16 cellular contexts compared by ENCODE assay signal in the genomic region with DNA sequence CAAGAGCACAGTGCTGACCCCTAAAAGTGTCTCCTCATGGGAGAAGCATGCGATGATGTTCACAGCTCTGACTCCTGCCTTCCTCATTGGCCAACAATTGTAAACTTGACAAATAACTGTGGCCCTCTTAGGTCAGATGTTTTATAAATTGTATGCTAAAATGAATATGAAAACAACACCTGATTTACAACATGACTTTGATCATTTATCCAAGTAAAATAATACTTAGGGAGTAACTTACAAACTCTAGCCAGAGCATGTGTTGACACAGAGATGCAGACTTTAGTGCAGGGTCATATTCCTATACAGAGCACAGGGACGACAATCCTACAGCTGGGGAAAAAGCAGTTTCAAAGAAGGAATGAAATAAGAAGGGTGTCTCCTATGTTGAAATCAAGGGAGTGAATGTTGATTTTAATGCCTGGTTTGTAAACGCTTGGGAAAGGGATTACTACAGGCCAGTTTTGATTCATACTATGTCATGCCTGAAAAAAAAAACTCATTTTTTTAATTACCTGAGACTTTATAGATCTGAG.
A peak's percentile ranks its signal among the peaks of the same experiment; 100 is the strongest.
DNase-seq lines count a peak whose midpoint lies in the region; ATAC-seq and TF ChIP-seq lines count a peak whose summit lies in the region.
"Had no signal": no experiment of that assay in that cellular context is flagged by ENCODE, and none has a peak within 500 bp of the region (broad histone marks: within the 10 kb centered on the region; RNA-seq: fewer than 3 reads in every experiment).

No MANE protein-coding gene starts in this region.

- no peak overlapping the region for H2BK15ac ChIP-seq in neuronal stem cell (ENCODE audit: low read length)

- H3K9me3 Mint-ChIP-seq in HFFc6: no peaks in the 10 kb centered on the region
- H3K9me3 Mint-ChIP-seq: CD4-positive, alpha-beta T cell; GM23338 had no signal

- no peak overlapping the region for H4K8ac ChIP-seq in neuronal stem cell (ENCODE audit: low read depth, low read length)

- DNase-seq in adipocyte (ENCODE audit: low read depth): peak; percentile 31
- DNase-seq in fibroblast of villous mesenchyme (ENCODE audit: low read depth): peak; percentile 89
- DNase-seq in neuronal stem cell (ENCODE audit: low spot score): no peak
- no peak for DNase-seq in iPS-NIHi7 (ENCODE audit: extremely low spot score)
- DNase-seq in activated effector memory CD4-positive, alpha-beta T cell treated with anti-CD3 and anti-CD28 coated beads, Interleukin-2, amount 50 U/mL, for 16 hours: no peak
- no peak for DNase-seq in HFFc6
- DNase-seq: ACHN; AML-193; Caco-2; CD4-positive, alpha-beta T cell; GDM1; HCEC 1CT had no signal

- H2AFZ ChIP-seq in neuronal stem cell (ENCODE audit: low read length): no peak overlapping the region
- H2AFZ ChIP-seq: GM23338 had no signal

- WGBS in neuronal stem cell (ENCODE audit: extremely low coverage in 2 of 2, insufficient read length in 2 of 2, insufficient replicate concordance in 1 of 2), 2 donors: no CpG with 5 or more reads among the region's 3 CpGs

- peaks cover 19% of the 10 kb centered on the region for H3K4me1 Mint-ChIP-seq in HFFc6 (ENCODE audit: low read depth)
- H3K4me1 Mint-ChIP-seq: GM23338 had no signal

- H3K4me2 ChIP-seq in neuronal stem cell (ENCODE audit: insufficient read depth, low read length, poor library complexity, severe bottlenecking): no peak overlapping the region
- H3K4me2 ChIP-seq: GM23338 had no signal

- H2AK5ac ChIP-seq in neuronal stem cell (ENCODE audit: low read depth, low read length): no peak overlapping the region

- no peaks in the 10 kb centered on the region for H3K79me1 ChIP-seq in neuronal stem cell (ENCODE audit: low read depth, low read length)

- H3K27me3 ChIP-seq in adipocyte (replicated peaks; ENCODE audit: control insufficient read depth, insufficient read depth, low read length) (no peaks in the 10 kb centered on the region), neuronal stem cell (ENCODE audit: control insufficient read depth in 3 of 3, insufficient read depth in 3 of 3, low read depth in 1 of 3, low read length in 3 of 3) (no peaks in the 10 kb centered on the region)

- no peak overlapping the region for H3K4me3 ChIP-seq in adipocyte (ENCODE audit: low read length)
- H3K4me3 ChIP-seq in fibroblast of villous mesenchyme (ENCODE audit: low read depth, low read length): no peak overlapping the region
- H3K4me3 ChIP-seq in neuronal stem cell (ENCODE audit: low read length in 2 of 2): no peak overlapping the region
- H3K4me3 ChIP-seq: GM23338 had no signal

- H4K91ac ChIP-seq in neuronal stem cell (ENCODE audit: low read depth, low read length, poor library complexity): no peak overlapping the region

- H3K23ac ChIP-seq in neuronal stem cell (ENCODE audit: low read depth, low read length, poor library complexity): no peak overlapping the region

- H3K18ac ChIP-seq in neuronal stem cell (ENCODE audit: low read length): peak overlapping the region; percentile 19

- H3K9ac ChIP-seq in adipocyte (ENCODE audit: low read length) (no peak overlapping the region), neuronal stem cell (ENCODE audit: low read depth, low read length, poor library complexity) (no peak overlapping the region)

- no peak overlapping the region for H3K27ac Mint-ChIP-seq in HFFc6
- H3K27ac Mint-ChIP-seq: CD4-positive, alpha-beta T cell; GM23338 had no signal

- H3K27ac ChIP-seq in neuronal stem cell (replicated peaks; ENCODE audit: low read length): no peak overlapping the region
- H3K27ac ChIP-seq: C4-2B had no signal

- H3K27me3 Mint-ChIP-seq in HFFc6 (ENCODE audit: insufficient read depth): no peaks in the 10 kb centered on the region
- H3K27me3 Mint-ChIP-seq: CD4-positive, alpha-beta T cell had no signal

- peaks cover 6% of the 10 kb centered on the region for H3K4me1 ChIP-seq in adipocyte (ENCODE audit: control insufficient read depth, insufficient read depth, low read length)
- H3K4me1 ChIP-seq in neuronal stem cell (ENCODE audit: control insufficient read depth in 2 of 2, insufficient read depth in 1 of 2, low read depth in 1 of 2, low read length in 2 of 2): peaks cover 3 to 8% of the 10 kb centered on the region in 2 donors

- no peak for ATAC-seq in HG02610 (IDR thresholded peaks at IDR 0.05; ENCODE audit: unreplicated experiment)
- ATAC-seq: GM23338, HepG2 had no signal

- H3K4me3 Mint-ChIP-seq in HFFc6: no peak overlapping the region
- H3K4me3 Mint-ChIP-seq: CD4-positive, alpha-beta T cell; GM23338 had no signal

- H3K4ac ChIP-seq in neuronal stem cell (ENCODE audit: low read length): no peak overlapping the region

- H2BK12ac ChIP-seq in neuronal stem cell (ENCODE audit: low read length): no peak overlapping the region

- H3K9me3 ChIP-seq in adipocyte (ENCODE audit: control insufficient read depth, low read length) (no peaks in the 10 kb centered on the region), neuronal stem cell (replicated peaks in 1 of 2; ENCODE audit: control insufficient read depth in 2 of 2, insufficient read depth in 1 of 2, low read depth in 1 of 2, low read length in 2 of 2) (no peaks in the 10 kb centered on the region)
- H3K9me3 ChIP-seq: Caco-2 had no signal

- no peak overlapping the region for H2BK5ac ChIP-seq in neuronal stem cell (ENCODE audit: low read length)

- no peak overlapping the region for H2BK120ac ChIP-seq in neuronal stem cell (ENCODE audit: low read depth, low read length)

- no peaks in the 10 kb centered on the region for H3K36me3 Mint-ChIP-seq in HFFc6 (ENCODE audit: low read depth)

- H3K14ac ChIP-seq in neuronal stem cell (ENCODE audit: low read length): no peak overlapping the region

- H3K36me3 ChIP-seq in adipocyte (ENCODE audit: control insufficient read depth, insufficient read depth, low read length, severe bottlenecking): no peaks in the 10 kb centered on the region
- no peaks in the 10 kb centered on the region for H3K36me3 ChIP-seq in neuronal stem cell (replicated peaks in 1 of 2; ENCODE audit: control insufficient read depth in 2 of 2, insufficient read depth in 2 of 2, low read length in 2 of 2)

- TF ChIP-seq CTCF in fibroblast of villous mesenchyme (IDR thresholded peaks at IDR 0.05; ENCODE audit: insufficient read depth, low read depth, low read length) (no peak), HFFc6 (IDR thresholded peaks at IDR 0.05) (no peak)

Comparison
In these comparisons a context has a peak if more than half of its experiments do, and no peak if none do; other contexts are left out.
1. DNase-seq: peak in adipocyte (single experiment) and fibroblast of villous mesenchyme (single experiment); none in neuronal stem cell (single experiment), iPS-NIHi7 (single experiment), activated effector memory CD4-positive, alpha-beta T cell treated with anti-CD3 and anti-CD28 coated beads, Interleukin-2, amount 50 U/mL, for 16 hours (single experiment) and HFFc6 (single experiment).